2 cellular contexts compared by ENCODE assay signal in the genomic region with DNA sequence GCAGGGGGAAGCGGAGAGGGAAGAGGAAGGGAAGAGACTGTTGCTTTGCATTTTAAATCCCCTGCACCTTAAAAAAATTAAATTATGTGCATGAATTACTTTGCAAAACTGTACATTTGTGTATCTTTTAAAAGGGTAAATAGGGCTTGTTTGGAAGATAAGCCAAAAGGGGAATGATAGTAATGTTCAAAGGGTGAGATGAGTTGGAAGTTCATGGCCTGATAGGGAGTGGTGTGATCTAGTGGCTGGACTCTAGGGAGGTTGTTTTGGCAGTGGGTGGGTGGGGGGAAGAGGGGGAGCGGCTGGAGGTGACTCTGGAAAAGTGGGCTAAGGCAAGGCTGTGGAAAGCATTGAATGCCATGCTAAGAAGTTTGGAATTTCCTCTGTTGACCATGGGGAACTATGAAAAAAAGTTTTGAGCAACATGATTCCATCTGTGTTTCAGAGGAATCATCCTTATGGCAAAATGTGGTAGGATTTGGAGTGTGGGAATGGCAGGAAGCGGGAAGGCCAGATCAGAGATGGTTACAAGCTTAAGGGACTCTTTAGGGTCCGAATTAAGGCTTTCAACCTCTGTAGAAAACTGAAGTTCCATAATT.
TF ChIP-seq lines count a peak whose summit lies in the region.

No MANE protein-coding gene starts in this region.

TF ChIP-seq in HCT116, 20 proteins besides CTCF, POLR2A, EP300 and RAD21:
- TF ChIP-seq, protein P1, sequence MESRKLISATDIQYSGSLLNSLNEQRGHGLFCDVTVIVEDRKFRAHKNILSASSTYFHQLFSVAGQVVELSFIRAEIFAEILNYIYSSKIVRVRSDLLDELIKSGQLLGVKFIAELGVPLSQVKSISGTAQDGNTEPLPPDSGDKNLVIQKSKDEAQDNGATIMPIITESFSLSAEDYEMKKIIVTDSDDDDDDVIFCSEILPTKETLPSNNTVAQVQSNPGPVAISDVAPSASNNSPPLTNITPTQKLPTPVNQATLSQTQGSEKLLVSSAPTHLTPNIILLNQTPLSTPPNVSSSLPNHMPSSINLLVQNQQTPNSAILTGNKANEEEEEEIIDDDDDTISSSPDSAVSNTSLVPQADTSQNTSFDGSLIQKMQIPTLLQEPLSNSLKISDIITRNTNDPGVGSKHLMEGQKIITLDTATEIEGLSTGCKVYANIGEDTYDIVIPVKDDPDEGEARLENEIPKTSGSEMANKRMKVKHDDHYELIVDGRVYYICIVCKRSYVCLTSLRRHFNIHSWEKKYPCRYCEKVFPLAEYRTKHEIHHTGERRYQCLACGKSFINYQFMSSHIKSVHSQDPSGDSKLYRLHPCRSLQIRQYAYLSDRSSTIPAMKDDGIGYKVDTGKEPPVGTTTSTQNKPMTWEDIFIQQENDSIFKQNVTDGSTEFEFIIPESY (IDR thresholded peaks at IDR 0.05; ENCODE audit: extremely low read depth, insufficient replicate concordance, low read length) = no peak
- TF ChIP-seq CEBPB (IDR thresholded peaks at IDR 0.05; ENCODE audit: low read depth) = no peak
- TF ChIP-seq, protein P2, sequence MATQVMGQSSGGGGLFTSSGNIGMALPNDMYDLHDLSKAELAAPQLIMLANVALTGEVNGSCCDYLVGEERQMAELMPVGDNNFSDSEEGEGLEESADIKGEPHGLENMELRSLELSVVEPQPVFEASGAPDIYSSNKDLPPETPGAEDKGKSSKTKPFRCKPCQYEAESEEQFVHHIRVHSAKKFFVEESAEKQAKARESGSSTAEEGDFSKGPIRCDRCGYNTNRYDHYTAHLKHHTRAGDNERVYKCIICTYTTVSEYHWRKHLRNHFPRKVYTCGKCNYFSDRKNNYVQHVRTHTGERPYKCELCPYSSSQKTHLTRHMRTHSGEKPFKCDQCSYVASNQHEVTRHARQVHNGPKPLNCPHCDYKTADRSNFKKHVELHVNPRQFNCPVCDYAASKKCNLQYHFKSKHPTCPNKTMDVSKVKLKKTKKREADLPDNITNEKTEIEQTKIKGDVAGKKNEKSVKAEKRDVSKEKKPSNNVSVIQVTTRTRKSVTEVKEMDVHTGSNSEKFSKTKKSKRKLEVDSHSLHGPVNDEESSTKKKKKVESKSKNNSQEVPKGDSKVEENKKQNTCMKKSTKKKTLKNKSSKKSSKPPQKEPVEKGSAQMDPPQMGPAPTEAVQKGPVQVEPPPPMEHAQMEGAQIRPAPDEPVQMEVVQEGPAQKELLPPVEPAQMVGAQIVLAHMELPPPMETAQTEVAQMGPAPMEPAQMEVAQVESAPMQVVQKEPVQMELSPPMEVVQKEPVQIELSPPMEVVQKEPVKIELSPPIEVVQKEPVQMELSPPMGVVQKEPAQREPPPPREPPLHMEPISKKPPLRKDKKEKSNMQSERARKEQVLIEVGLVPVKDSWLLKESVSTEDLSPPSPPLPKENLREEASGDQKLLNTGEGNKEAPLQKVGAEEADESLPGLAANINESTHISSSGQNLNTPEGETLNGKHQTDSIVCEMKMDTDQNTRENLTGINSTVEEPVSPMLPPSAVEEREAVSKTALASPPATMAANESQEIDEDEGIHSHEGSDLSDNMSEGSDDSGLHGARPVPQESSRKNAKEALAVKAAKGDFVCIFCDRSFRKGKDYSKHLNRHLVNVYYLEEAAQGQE (IDR thresholded peaks at IDR 0.05; ENCODE audit: low read depth) = no peak
- no peak for TF ChIP-seq CBX3 (IDR thresholded peaks at IDR 0.05; ENCODE audit: low read depth)
- TF ChIP-seq, protein P3, sequence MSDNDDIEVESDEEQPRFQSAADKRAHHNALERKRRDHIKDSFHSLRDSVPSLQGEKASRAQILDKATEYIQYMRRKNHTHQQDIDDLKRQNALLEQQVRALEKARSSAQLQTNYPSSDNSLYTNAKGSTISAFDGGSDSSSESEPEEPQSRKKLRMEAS (IDR thresholded peaks at IDR 0.05) = no peak
- no peak for TF ChIP-seq EZH2phosphoT487 (IDR thresholded peaks at IDR 0.05; ENCODE audit: borderline replicate concordance)
- no peak for TF ChIP-seq EGR1 (IDR thresholded peaks at IDR 0.05; ENCODE audit: low read depth)
- TF ChIP-seq, protein P4, sequence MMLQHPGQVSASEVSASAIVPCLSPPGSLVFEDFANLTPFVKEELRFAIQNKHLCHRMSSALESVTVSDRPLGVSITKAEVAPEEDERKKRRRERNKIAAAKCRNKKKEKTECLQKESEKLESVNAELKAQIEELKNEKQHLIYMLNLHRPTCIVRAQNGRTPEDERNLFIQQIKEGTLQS (IDR thresholded peaks at IDR 0.05) = no peak
- TF ChIP-seq POLR2AphosphoS5 (IDR thresholded peaks at IDR 0.05; ENCODE audit: low read depth, low read length) = no peak

TF ChIP-seq in GM12891, 5 proteins besides CTCF, POLR2A, EP300 and RAD21:
- TF ChIP-seq POLR2AphosphoS5 (IDR thresholded peaks at IDR 0.05; ENCODE audit: low read depth, low read length) (no peak), TAF1 (IDR thresholded peaks at IDR 0.05; ENCODE audit: low read depth, low read length) (no peak), PAX5 (IDR thresholded peaks at IDR 0.05; ENCODE audit: insufficient read depth, low read length, severe bottlenecking) (no peak), POU2F2 (IDR thresholded peaks at IDR 0.05; ENCODE audit: low read depth, low read length) (no peak), SPI1 (IDR thresholded peaks at IDR 0.05; ENCODE audit: low read depth, low read length) (no peak)
